In genomic region chr14:94355191-94355794, GRCh38 we compare ENCODE assay signal across 8 cellular contexts. TPM values are rescaled to one million over a fixed set of nuclear protein-coding genes. Genes with fewer than 3 reads are reported as not detected.
DNase-seq lines count a peak whose midpoint lies in the region; ATAC-seq, FAIRE-seq and TF ChIP-seq lines count a peak whose summit lies in the region.

No MANE protein-coding gene starts in this region.

- no peaks in the 10 kb centered on the region for H4K20me1 ChIP-seq in keratinocyte (ENCODE audit: control insufficient read depth, extremely low read depth, insufficient read depth, low read length)

- dilution Hi-C loops in keratinocyte (cut with MboI; ENCODE audit: extremely low pct_ligation_motif_present, low sequenced_read_pairs) = no loop called here

- 18 to 22% methylated on average over 15 of the region's 15 CpGs for WGBS in tibial nerve, 2 donors

- H3K27ac ChIP-seq in A673 (ENCODE audit: low read depth, low read length, poor library complexity, severe bottlenecking) (no peak overlapping the region), keratinocyte (ENCODE audit: control insufficient read depth, insufficient read depth, low read length) (no peak overlapping the region), tibial nerve (no peak overlapping the region)

- H3K4me1 ChIP-seq in A673 (ENCODE audit: insufficient read depth, low read length, poor library complexity, severe bottlenecking) (no peaks in the 10 kb centered on the region), keratinocyte (ENCODE audit: control insufficient read depth, extremely low read depth, insufficient read depth, low read length) (no peaks in the 10 kb centered on the region), tibial nerve (peaks cover 0 to 8% (median 0%) of the 10 kb centered on the region in 4 donors)

- DNase-seq in A673 (ENCODE audit: low spot score) (peak; percentile 10), astrocyte of the cerebellum (ENCODE audit: low read depth) (no peak), keratinocyte (ENCODE audit: low read depth, low spot score) (no peak), tibial nerve (ENCODE audit: low spot score in 2 of 2) (peak; percentile 60 to 63), HuH-7.5 (ENCODE audit: low spot score) (no peak), mesenteric fat pad (ENCODE audit: low spot score) (no peak), GM12892 (ENCODE audit: insufficient read length) (no peak)

- H3K9me3 ChIP-seq in A673 (ENCODE audit: low read depth, low read length, poor library complexity, severe bottlenecking) = no peaks in the 10 kb centered on the region
- no peaks in the 10 kb centered on the region for H3K9me3 ChIP-seq in keratinocyte (ENCODE audit: control insufficient read depth, low read depth, low read length)
- no peaks in the 10 kb centered on the region for H3K9me3 ChIP-seq in tibial nerve

- no peak for TF ChIP-seq EP300 in tibial nerve (IDR thresholded peaks at IDR 0.05)

- 0 out of 2 replicates have a peak, but pooled peaks have one; percentile 28 for TF ChIP-seq CTCF in A673 (conservative IDR thresholded peaks at IDR 0.05; ENCODE audit: low read depth, low read length)
- TF ChIP-seq CTCF in astrocyte of the cerebellum (IDR thresholded peaks at IDR 0.05; ENCODE audit: low read depth, low read length, missing control alignments) = peak; percentile 57
- peak; percentile 37 to 74 (median 70) for TF ChIP-seq CTCF in keratinocyte (optimal IDR thresholded peaks at IDR 0.05 in 1 of 3, IDR thresholded peaks at IDR 0.05 in 1 of 3, conservative IDR thresholded peaks at IDR 0.05 in 1 of 3; ENCODE audit: extremely low read depth in 1 of 3, insufficient read depth in 2 of 3, low read length in 3 of 3)
- peak; percentile 25 to 74 (median 44) for TF ChIP-seq CTCF in tibial nerve (IDR thresholded peaks at IDR 0.05)

- H3K9me1 ChIP-seq in keratinocyte (ENCODE audit: control insufficient read depth, extremely low read depth, insufficient read depth, low read length) = no peaks in the 10 kb centered on the region

- peaks cover 3% of the 10 kb centered on the region for H3K27me3 ChIP-seq in A673 (replicated peaks; ENCODE audit: insufficient read depth, low read depth, low read length, poor library complexity)
- no peaks in the 10 kb centered on the region for H3K27me3 ChIP-seq in keratinocyte (ENCODE audit: control insufficient read depth, extremely low read depth, insufficient read depth, low read length)
- no peaks in the 10 kb centered on the region for H3K27me3 ChIP-seq in tibial nerve

- CTCF ChIA-PET in A673 (lab: Charles Lee) = interaction anchor here (0.7 kb wide), 1 partner anchor 131 kb away, joined by 3 read pairs; no protein-coding TSS in a partner anchor

- TF ChIP-seq POLR2A in tibial nerve (IDR thresholded peaks at IDR 0.05) = no peak
- no peak for TF ChIP-seq POLR2A in GM12892 (IDR thresholded peaks at IDR 0.05; ENCODE audit: low read depth, low read length)

- no TSS peak for BruUV-seq in A673 (replicated peaks; lab: Mats Ljungman, UMichigan)

- no peak overlapping the region for H3K9ac ChIP-seq in keratinocyte (ENCODE audit: control insufficient read depth, extremely low read depth, insufficient read depth, low read length)

- H2AFZ ChIP-seq in keratinocyte (ENCODE audit: control insufficient read depth, low read length) = no peak overlapping the region

- in situ Hi-C loops in astrocyte of the cerebellum (cut with HindIII; ENCODE audit: low sequenced_read_pairs) = no loop called here

- H3K36me3 ChIP-seq in A673 (ENCODE audit: insufficient read depth, low read length, poor library complexity, severe bottlenecking) (no peaks in the 10 kb centered on the region), keratinocyte (ENCODE audit: control insufficient read depth in 2 of 2, extremely low read depth in 1 of 2, insufficient read depth in 2 of 2, low read length in 2 of 2) (no peaks in the 10 kb centered on the region), tibial nerve (no peaks in the 10 kb centered on the region)

- POLR2A ChIA-PET in A673 (lab: Charles Lee; ENCODE audit: low non-redundant PET) = no interaction called here

- H3K4me3 ChIP-seq in A673 (ENCODE audit: low read depth, low read length, poor library complexity, severe bottlenecking) (no peak overlapping the region), astrocyte of the cerebellum (ENCODE audit: low read depth, low read length) (no peak overlapping the region), keratinocyte (ENCODE audit: control insufficient read depth in 2 of 3, extremely low read depth in 1 of 3, insufficient read depth in 2 of 3, low read depth in 1 of 3, low read length in 3 of 3) (no peak overlapping the region), tibial nerve (no peak overlapping the region)

- no peaks in the 10 kb centered on the region for H3K79me2 ChIP-seq in keratinocyte (ENCODE audit: control insufficient read depth, insufficient read depth, low read length)

- intact Hi-C loops in A673 (cut with micrococcal nuclease; ENCODE audit: unreplicated experiment) = no loop called here

- H3K4me2 ChIP-seq in keratinocyte (ENCODE audit: control insufficient read depth, extremely low read depth, insufficient read depth, low read depth, low read length) = no peak overlapping the region

- FAIRE-seq in keratinocyte (lab: Jason Lieb, UNC) (peak; percentile 74), GM12892 (lab: Jason Lieb, UNC) (no peak)

- ATAC-seq in GM18909 (IDR thresholded peaks at IDR 0.05; ENCODE audit: poor library complexity, unreplicated experiment) = peak; percentile 49

RNA-seq across cellular contexts. Expression of gene SERPINA2, which starts 11.2 kb away (rescaled TPM):
- total RNA-seq in A673 (2021) (not detected in 2 replicates), tibial nerve (not detected), mesenteric fat pad (not detected)
- not detected in 3 replicates for polyA plus RNA-seq in keratinocyte
- not detected for polyA plus RNA-seq in keratinocyte (2011; ENCODE audit: low read depth)
- polyA plus RNA-seq in keratinocyte (2011; cell fraction: cytosol; rRNA removed) = not detected in 2 replicates
- not detected in 2 replicates for polyA plus RNA-seq in keratinocyte (2011; cell fraction: nucleus; rRNA removed)
- not detected in 2 replicates for polyA plus RNA-seq in keratinocyte (2012; ENCODE audit: low replicate concordance)
- not detected in 3 replicates for polyA minus RNA-seq in keratinocyte
- not detected for polyA minus RNA-seq in keratinocyte (2011; cell fraction: cytosol; rRNA and poly(A)+ RNA removed)
- polyA minus RNA-seq in keratinocyte (2011; cell fraction: nucleus; rRNA and poly(A)+ RNA removed) = not detected in 2 replicates
- polyA plus RNA-seq in GM12892 (2012; ENCODE audit: missing spikeins) = not detected

RNA-seq across cellular contexts. Expression of gene SERPINA6, which starts 32.2 kb away (rescaled TPM):
- total RNA-seq in A673 (2021) (not detected in 2 replicates), tibial nerve (under 1 TPM in 1 of 4 donors, not detected in 3; 0.63 TPM), mesenteric fat pad (not detected)
- 0.18 TPM in 1 of 3 replicates, not detected in the others for polyA plus RNA-seq in keratinocyte
- polyA plus RNA-seq in keratinocyte (2011; ENCODE audit: low read depth) = not detected
- 0.08 TPM in 1 of 2 replicates, not detected in the other for polyA plus RNA-seq in keratinocyte (2011; cell fraction: cytosol; rRNA removed)
- 0.09 TPM in 1 of 2 replicates, not detected in the other for polyA plus RNA-seq in keratinocyte (2011; cell fraction: nucleus; rRNA removed)
- 0.10 TPM in 1 of 2 replicates, not detected in the other for polyA plus RNA-seq in keratinocyte (2012; ENCODE audit: low replicate concordance)
- polyA minus RNA-seq in keratinocyte = not detected in 3 replicates
- not detected for polyA minus RNA-seq in keratinocyte (2011; cell fraction: cytosol; rRNA and poly(A)+ RNA removed)
- not detected in 2 replicates for polyA minus RNA-seq in keratinocyte (2011; cell fraction: nucleus; rRNA and poly(A)+ RNA removed)
- not detected for polyA plus RNA-seq in GM12892 (2012; ENCODE audit: missing spikeins)

RNA-seq across cellular contexts. Expression of gene SERPINA1, which starts 33.1 kb away (rescaled TPM):
- total RNA-seq in A673 (2021) (not detected in 2 replicates), tibial nerve (10 to 100 TPM in 2 of 4 donors, 1 to 10 TPM in 2; 5.7 to 13.9 (median 9.0) TPM), mesenteric fat pad (41.6 TPM)
- polyA plus RNA-seq in keratinocyte = 0.48 to 0.71 TPM (median 0.52 TPM) in 3 replicates
- 0.99 TPM for polyA plus RNA-seq in keratinocyte (2011; ENCODE audit: low read depth)
- polyA plus RNA-seq in keratinocyte (2011; cell fraction: cytosol; rRNA removed) = 0.46 and 0.56 TPM in 2 replicates
- 0.31 and 0.57 TPM in 2 replicates for polyA plus RNA-seq in keratinocyte (2011; cell fraction: nucleus; rRNA removed)
- 0.38 and 0.96 TPM in 2 replicates for polyA plus RNA-seq in keratinocyte (2012; ENCODE audit: low replicate concordance)
- polyA minus RNA-seq in keratinocyte = 0.69 to 9.1 TPM (median 1.8 TPM) in 3 replicates
- polyA minus RNA-seq in keratinocyte (2011; cell fraction: cytosol; rRNA and poly(A)+ RNA removed) = not detected
- polyA minus RNA-seq in keratinocyte (2011; cell fraction: nucleus; rRNA and poly(A)+ RNA removed) = not detected in 2 replicates
- 1.4 TPM for polyA plus RNA-seq in GM12892 (2012; ENCODE audit: missing spikeins)

Comparison
In these comparisons a context has a peak if more than half of its experiments do, and no peak if none do; other contexts are left out.
1. DNase-seq: peak in A673 (single experiment) and tibial nerve (2 of 2); none in astrocyte of the cerebellum (single experiment), keratinocyte (single experiment), HuH-7.5 (single experiment), mesenteric fat pad (single experiment) and GM12892 (single experiment).
2. Peak in every context shown above with its lines, with median percentiles within 50 percentile points of each other: CTCF ChIP-seq.